ENCODE assay signal across 12 cellular contexts in the genomic region with DNA sequence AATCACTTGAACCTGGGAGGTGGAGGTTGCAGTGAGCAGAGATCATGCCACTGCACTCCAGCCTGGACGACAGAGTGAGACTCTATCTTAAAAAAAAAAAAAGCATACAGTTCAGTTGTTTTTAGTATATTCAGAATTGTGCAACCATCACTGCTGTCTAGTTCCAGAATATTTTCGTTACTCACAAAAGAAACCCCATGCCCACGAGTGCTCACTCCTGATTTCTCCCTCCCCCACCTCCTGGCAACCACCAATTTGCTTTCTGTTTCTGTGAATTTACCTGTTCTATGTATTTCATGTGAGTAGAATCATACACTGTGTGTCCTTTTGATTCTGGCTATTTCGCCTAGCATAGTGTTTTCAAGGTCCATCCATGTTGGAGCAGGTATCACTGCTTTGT. TPM values are rescaled to one million over a fixed set of nuclear protein-coding genes. Genes with fewer than 3 reads are reported as not detected.
DNase-seq lines count a peak whose midpoint lies in the region; ATAC-seq and TF ChIP-seq lines count a peak whose summit lies in the region.
"Had no signal": no experiment of that assay in that cellular context is flagged by ENCODE, and none has a peak within 500 bp of the region (broad histone marks: within the 10 kb centered on the region; RNA-seq: fewer than 3 reads in every experiment).

No MANE protein-coding gene starts in this region.

- H3K4me3 Mint-ChIP-seq in activated T-helper 2 cell treated with anti-CD3 and anti-CD28 coated beads, Interferon-gamma antibody, Interleukin-2, Interleukin-4, amounts not matched to agents 10 μg/mL and 5 μg/mL and 100 μg/mL, durations not matched to agents 14 hours and 24 hours and 36 hours (ENCODE audit: low read depth) = peak overlapping the region; percentile 59
- H3K4me3 Mint-ChIP-seq in type B pancreatic cell = no peak overlapping the region

- no peak for ATAC-seq in HG03175 (IDR thresholded peaks at IDR 0.05; ENCODE audit: unreplicated experiment)

- TF ChIP-seq RAD21 in liver (IDR thresholded peaks at IDR 0.05) = no peak

- H3K4me3 ChIP-seq in liver (ENCODE audit: low read depth in 1 of 3, low read length in 3 of 3) (no peak overlapping the region), breast epithelium (no peak overlapping the region), sigmoid colon (no peak overlapping the region)
- H3K4me3 ChIP-seq: BLaER1, HAP-1 had no signal

- TF ChIP-seq CTCF in liver (IDR thresholded peaks at IDR 0.05; ENCODE audit: low read depth, low read length, missing input control) (no peak), type B pancreatic cell (conservative IDR thresholded peaks at IDR 0.05) (no peak), breast epithelium (IDR thresholded peaks at IDR 0.05) (no peak), sigmoid colon (IDR thresholded peaks at IDR 0.05) (no peak)

- H3K27ac Mint-ChIP-seq in activated T-helper 2 cell treated with anti-CD3 and anti-CD28 coated beads, Interferon-gamma antibody, Interleukin-2, Interleukin-4, amounts not matched to agents 10 μg/mL and 5 μg/mL and 100 μg/mL, durations not matched to agents 14 hours and 24 hours and 36 hours = peak overlapping the region; percentile 98
- H3K27ac Mint-ChIP-seq in type B pancreatic cell = peak overlapping the region; percentile 11

- intact Hi-C loops in activated T-helper 2 cell treated with anti-CD3 and anti-CD28 coated beads, Interferon-gamma antibody, Interleukin-2, Interleukin-4, amounts not matched to agents 10 μg/mL and 5 μg/mL and 100 μg/mL, durations not matched to agents 14 hours and 24 hours and 36 hours (cut with micrococcal nuclease) = loop anchor here (5.0 to 10.0 kb wide), 4 partner anchors 70 to 738 kb away; partner anchors contain the start of gene NUP160
- intact Hi-C loops in breast epithelium (cut with DNase I; ENCODE audit: low total_unique reads) (no loop called here), sigmoid colon (cut with DNase I) (no loop called here)

- H3K27me3 ChIP-seq in liver (ENCODE audit: control insufficient read depth in 4 of 4, insufficient read depth in 4 of 4, low read length in 3 of 4) (no peaks in the 10 kb centered on the region), breast epithelium (no peaks in the 10 kb centered on the region), sigmoid colon (no peaks in the 10 kb centered on the region)
- H3K27me3 ChIP-seq: BLaER1 had no signal

- no peaks in the 10 kb centered on the region for H3K9me3 Mint-ChIP-seq in activated T-helper 2 cell treated with anti-CD3 and anti-CD28 coated beads, Interferon-gamma antibody, Interleukin-2, Interleukin-4, amounts not matched to agents 10 μg/mL and 5 μg/mL and 100 μg/mL, durations not matched to agents 14 hours and 24 hours and 36 hours
- H3K9me3 Mint-ChIP-seq in type B pancreatic cell = no peaks in the 10 kb centered on the region

- H3K9ac ChIP-seq in liver (ENCODE audit: low read depth in 1 of 2, low read length in 2 of 2) = peak overlapping the region in 1 of 2 donors; percentile 43
- H3K9ac ChIP-seq: BLaER1 had no signal

- H3K4me1 ChIP-seq in liver (ENCODE audit: control insufficient read depth in 4 of 4, insufficient read depth in 4 of 4, low read length in 3 of 4) (peaks cover 18 to 61% (median 51%) of the 10 kb centered on the region in 4 donors), breast epithelium (no peaks in the 10 kb centered on the region), sigmoid colon (peaks cover 0 to 68% (median 43%) of the 10 kb centered on the region in 4 donors)

- H3K36me3 Mint-ChIP-seq in activated T-helper 2 cell treated with anti-CD3 and anti-CD28 coated beads, Interferon-gamma antibody, Interleukin-2, Interleukin-4, amounts not matched to agents 10 μg/mL and 5 μg/mL and 100 μg/mL, durations not matched to agents 14 hours and 24 hours and 36 hours (ENCODE audit: low read depth) = peaks cover 21% of the 10 kb centered on the region
- no peaks in the 10 kb centered on the region for H3K36me3 Mint-ChIP-seq in type B pancreatic cell

- no peaks in the 10 kb centered on the region for H3K36me3 ChIP-seq in liver (ENCODE audit: control insufficient read depth in 4 of 4, insufficient read depth in 3 of 4, low read depth in 1 of 4, low read length in 3 of 4)
- no peaks in the 10 kb centered on the region for H3K36me3 ChIP-seq in breast epithelium
- H3K36me3 ChIP-seq in sigmoid colon = no peaks in the 10 kb centered on the region
- H3K36me3 ChIP-seq: BLaER1, HAP-1 had no signal

- TF ChIP-seq POLR2A in breast epithelium (IDR thresholded peaks at IDR 0.05) (no peak), sigmoid colon (IDR thresholded peaks at IDR 0.05) (no peak)

- H3K9me3 ChIP-seq in liver (ENCODE audit: control insufficient read depth in 4 of 4, low read length in 3 of 4) (no peaks in the 10 kb centered on the region), breast epithelium (no peaks in the 10 kb centered on the region), sigmoid colon (no peaks in the 10 kb centered on the region)
- H3K9me3 ChIP-seq: BLaER1, HAP-1 had no signal

- no peak for TF ChIP-seq EP300 in sigmoid colon (IDR thresholded peaks at IDR 0.05)

- 31% methylated on average over 4 of the region's 4 CpGs for WGBS in liver
- WGBS in sigmoid colon, 2 donors = 50 to 82% methylated on average over 4 of the region's 4 CpGs

- peak; percentile 72 for DNase-seq in activated naive CD4-positive, alpha-beta T cell treated with Interleukin-2 at 50 U/mL for 16 hours
- no peak for DNase-seq in activated naive CD4-positive, alpha-beta T cell (lab: John Stamatoyannopoulos, UW)
- no peak for DNase-seq in activated T-helper 2 cell treated with anti-CD3 and anti-CD28 coated beads, Interferon-gamma antibody, Interleukin-2, Interleukin-4, amounts not matched to agents 10 μg/mL and 5 μg/mL and 100 μg/mL, durations not matched to agents 14 hours and 24 hours and 36 hours (ENCODE audit: low spot score)
- DNase-seq in type B pancreatic cell (ENCODE audit: extremely low spot score, unreplicated experiment) (no peak), breast epithelium (ENCODE audit: low spot score in 2 of 2) (no peak), sigmoid colon (no peak)
- DNase-seq: caudate nucleus, hypothalamus had no signal

- H3K27ac ChIP-seq in liver (ENCODE audit: low read depth in 1 of 2, low read length in 2 of 2) = peak overlapping the region; percentile 37 to 77
- H3K27ac ChIP-seq in breast epithelium = no peak overlapping the region
- peak overlapping the region in 1 of 4 donors; percentile 17 for H3K27ac ChIP-seq in sigmoid colon
- H3K27ac ChIP-seq: BLaER1 had no signal

- no peaks in the 10 kb centered on the region for H3K27me3 Mint-ChIP-seq in activated T-helper 2 cell treated with anti-CD3 and anti-CD28 coated beads, Interferon-gamma antibody, Interleukin-2, Interleukin-4, amounts not matched to agents 10 μg/mL and 5 μg/mL and 100 μg/mL, durations not matched to agents 14 hours and 24 hours and 36 hours (ENCODE audit: low read depth)
- no peaks in the 10 kb centered on the region for H3K27me3 Mint-ChIP-seq in type B pancreatic cell

- peaks cover 68% of the 10 kb centered on the region for H3K4me1 Mint-ChIP-seq in activated T-helper 2 cell treated with anti-CD3 and anti-CD28 coated beads, Interferon-gamma antibody, Interleukin-2, Interleukin-4, amounts not matched to agents 10 μg/mL and 5 μg/mL and 100 μg/mL, durations not matched to agents 14 hours and 24 hours and 36 hours (ENCODE audit: low read depth)
- H3K4me1 Mint-ChIP-seq in type B pancreatic cell (ENCODE audit: unreplicated experiment) = peaks cover 33% of the 10 kb centered on the region

TF ChIP-seq in liver, 16 proteins besides CTCF, POLR2A, EP300 and RAD21:
- TF ChIP-seq REST (IDR thresholded peaks at IDR 0.05) = no peak
- peak; percentile 15 for TF ChIP-seq YY1 (IDR thresholded peaks at IDR 0.05)
- TF ChIP-seq JUND (IDR thresholded peaks at IDR 0.05) = no peak
- no peak for TF ChIP-seq FOXA1 (IDR thresholded peaks at IDR 0.05)
- no peak for TF ChIP-seq HNF4G (IDR thresholded peaks at IDR 0.05)
- no peak for TF ChIP-seq NR2F2 (IDR thresholded peaks at IDR 0.05)
- no peak for TF ChIP-seq RXRA (IDR thresholded peaks at IDR 0.05)
- TF ChIP-seq, protein P1, sequence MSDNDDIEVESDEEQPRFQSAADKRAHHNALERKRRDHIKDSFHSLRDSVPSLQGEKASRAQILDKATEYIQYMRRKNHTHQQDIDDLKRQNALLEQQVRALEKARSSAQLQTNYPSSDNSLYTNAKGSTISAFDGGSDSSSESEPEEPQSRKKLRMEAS (IDR thresholded peaks at IDR 0.05) = peak; percentile 25

RNA-seq across cellular contexts. Expression of gene PTPRJ, which starts 24.8 kb away (rescaled TPM):
- 50.9 and 53.2 TPM in 2 replicates for total RNA-seq in activated T-helper 2 cell treated with anti-CD3 and anti-CD28 coated beads, Interferon-gamma antibody, Interleukin-2, Interleukin-4, amounts not matched to agents 10 μg/mL and 5 μg/mL and 100 μg/mL, durations not matched to agents 14 hours and 24 hours and 36 hours
- 10 to 100 TPM; 23.3 to 24.7 TPM for total RNA-seq in liver
- 1 to 10 TPM; 4.1 to 5.8 TPM for polyA plus RNA-seq in liver
- total RNA-seq in type B pancreatic cell (ENCODE audit: low replicate concordance) = 18.6 and 21.6 TPM in 2 replicates
- total RNA-seq in breast epithelium = 10 to 100 TPM; 14.6 to 15.7 (median 14.7) TPM
- 10 to 100 TPM in 3 of 4 donors, 1 to 10 TPM in 1; 7.9 to 12.2 (median 10.3) TPM for total RNA-seq in sigmoid colon
- polyA plus RNA-seq in sigmoid colon = 10 to 100 TPM in 1 of 3 donors, 1 to 10 TPM in 2; 2.4 to 23.3 (median 5.3) TPM

Comparison
In these comparisons a context has a peak if more than half of its experiments do, and no peak if none do; other contexts are left out.
1. H3K27ac ChIP-seq: peak in liver (2 of 2); none in breast epithelium (0 of 2).